ENCODE assay signal across 9 cellular contexts in genomic region chr2:196849895-196850294, GRCh38. TPM values are rescaled to one million over a fixed set of nuclear protein-coding genes. Genes with fewer than 3 reads are reported as not detected.
DNase-seq lines count a peak whose midpoint lies in the region; ATAC-seq and TF ChIP-seq lines count a peak whose summit lies in the region.
"Had no signal": no experiment of that assay in that cellular context is flagged by ENCODE, and none has a peak within 500 bp of the region (broad histone marks: within the 10 kb centered on the region; RNA-seq: fewer than 3 reads in every experiment).

No MANE protein-coding gene starts in this region.

- peak overlapping the region; percentile 10 for H3K4me2 ChIP-seq in Loucy (ENCODE audit: low read depth, low read length, poor library complexity, severe bottlenecking)

- no peaks in the 10 kb centered on the region for H4K20me1 ChIP-seq in Loucy (ENCODE audit: insufficient read depth, low read length, poor library complexity, severe bottlenecking)

- no peak for ATAC-seq in mucosa of descending colon
- no peak for ATAC-seq in HG03521 (IDR thresholded peaks at IDR 0.05; ENCODE audit: unreplicated experiment)
- ATAC-seq in HG02840 (IDR thresholded peaks at IDR 0.05; ENCODE audit: low FRiP score, unreplicated experiment), result no peak

- no peaks in the 10 kb centered on the region for H3K9me2 ChIP-seq in Loucy (replicated peaks; ENCODE audit: low read depth, low read length)

- H3K4me1 ChIP-seq in Loucy (ENCODE audit: insufficient read depth, low read length, poor library complexity, severe bottlenecking) (peaks cover 32% of the 10 kb centered on the region), mucosa of descending colon (ENCODE audit: low read depth) (peaks cover 3% of the 10 kb centered on the region)

- intact Hi-C loops in mucosa of descending colon (cut with DNase I, micrococcal nuclease), result no loop called here

- H3K79me2 ChIP-seq in Loucy (ENCODE audit: insufficient read depth, low read length), result no peaks in the 10 kb centered on the region

- no peaks in the 10 kb centered on the region for H3F3A ChIP-seq in Loucy (ENCODE audit: low read depth)

- no peak overlapping the region for H3K4me3 ChIP-seq in Loucy (ENCODE audit: low read length, poor library complexity, severe bottlenecking)
- H3K4me3 ChIP-seq in cardiac fibroblast (replicated peaks in 1 of 2; ENCODE audit: low read depth in 2 of 2, low read length in 2 of 2), result no peak overlapping the region
- H3K4me3 ChIP-seq in mucosa of descending colon, result no peak overlapping the region

- H2AFZ ChIP-seq in Loucy (ENCODE audit: low read length), result no peak overlapping the region

- peak; percentile 38 for DNase-seq in EL
- DNase-seq in cardiac fibroblast (ENCODE audit: low read depth in 2 of 2), result peak; percentile 50 to 65
- peak in 2 of 3 donors; percentile 40 to 46 for DNase-seq in mucosa of descending colon
- DNase-seq in erythroblast (lab: John Stamatoyannopoulos, UW), result no peak
- no peak for DNase-seq in putamen (ENCODE audit: low spot score)
- DNase-seq: GOT3 had no signal

- TF ChIP-seq CTCF in Loucy (conservative IDR thresholded peaks at IDR 0.05; ENCODE audit: low read length), result peak; percentile 43
- TF ChIP-seq CTCF in cardiac fibroblast (IDR thresholded peaks at IDR 0.05; ENCODE audit: low read depth, low read length), result peak; percentile 51
- no peak for TF ChIP-seq CTCF in mucosa of descending colon (IDR thresholded peaks at IDR 0.05)

- no peak for TF ChIP-seq POLR2A in erythroblast (IDR thresholded peaks at IDR 0.05; ENCODE audit: low read length)

- no peaks in the 10 kb centered on the region for H3K27me3 ChIP-seq in Loucy (ENCODE audit: insufficient read depth, low read length, poor library complexity, severe bottlenecking)

- no peaks in the 10 kb centered on the region for H3K9me3 ChIP-seq in Loucy (ENCODE audit: insufficient read depth, low read depth, low read length)
- no peaks in the 10 kb centered on the region for H3K9me3 ChIP-seq in mucosa of descending colon

- H3K36me3 ChIP-seq in Loucy (ENCODE audit: insufficient read depth, low read length), result peaks cover 4% of the 10 kb centered on the region; the same call in 1 of the 2 replicates
- no peaks in the 10 kb centered on the region for H3K36me3 ChIP-seq in mucosa of descending colon (ENCODE audit: low read depth)

- H3K9ac ChIP-seq in Loucy (ENCODE audit: low read depth, low read length, poor library complexity, severe bottlenecking), result no peak overlapping the region

RNA-seq across cellular contexts. Expression of gene C2orf66, which starts 40.7 kb away (rescaled TPM):
- total RNA-seq in mucosa of descending colon, result not detected

RNA-seq across cellular contexts. Expression of gene GTF3C3, which starts 50.4 kb away (rescaled TPM):
- 10 to 100 TPM; 26.9 to 35.4 (median 27.0) TPM for total RNA-seq in mucosa of descending colon

Comparison
In these comparisons a context has a peak if more than half of its experiments do, and no peak if none do; other contexts are left out.
1. DNase-seq: peak in EL (single experiment), cardiac fibroblast (2 of 2) and mucosa of descending colon (2 of 3); none in erythroblast (0 of 2) and putamen (single experiment).